ENCODE assay signal across 17 cellular contexts in genomic region chr5:171682801-171683200, GRCh38.
DNase-seq lines count a peak whose midpoint lies in the region; ATAC-seq and TF ChIP-seq lines count a peak whose summit lies in the region.
"Had no signal": no experiment of that assay in that cellular context is flagged by ENCODE, and none has a peak within 500 bp of the region (broad histone marks: within the 10 kb centered on the region; RNA-seq: fewer than 3 reads in every experiment).

No MANE protein-coding gene starts in this region.

- no peak overlapping the region for H3K4me2 ChIP-seq in neuronal stem cell (ENCODE audit: insufficient read depth, low read length, poor library complexity, severe bottlenecking)

- H3K9me3 ChIP-seq in right cardiac atrium (ENCODE audit: control insufficient read depth, low read length) (no peaks in the 10 kb centered on the region), neuronal stem cell (replicated peaks in 1 of 2; ENCODE audit: control insufficient read depth in 2 of 2, insufficient read depth in 1 of 2, low read depth in 1 of 2, low read length in 2 of 2) (no peaks in the 10 kb centered on the region)

- H3K4ac ChIP-seq in neuronal stem cell (ENCODE audit: low read length): no peak overlapping the region

- no peak overlapping the region for H3K4me3 ChIP-seq in right cardiac atrium (ENCODE audit: low read length)
- no peak overlapping the region for H3K4me3 ChIP-seq in neuronal stem cell (ENCODE audit: low read length in 2 of 2)
- H3K4me3 ChIP-seq: GM23248 had no signal

- no peak overlapping the region for H3K9ac ChIP-seq in neuronal stem cell (ENCODE audit: low read depth, low read length, poor library complexity)
- H3K9ac ChIP-seq: GM23248 had no signal

- H3K23ac ChIP-seq in neuronal stem cell (ENCODE audit: low read depth, low read length, poor library complexity): no peak overlapping the region

- no peak overlapping the region for H2BK15ac ChIP-seq in neuronal stem cell (ENCODE audit: low read length)

- no peaks in the 10 kb centered on the region for H3K79me1 ChIP-seq in neuronal stem cell (ENCODE audit: low read depth, low read length)

- peaks cover 5% of the 10 kb centered on the region for H3K4me1 ChIP-seq in right cardiac atrium (ENCODE audit: control insufficient read depth, insufficient read depth, low read length)
- no peaks in the 10 kb centered on the region for H3K4me1 ChIP-seq in foreskin keratinocyte
- peaks cover 0 to 6% of the 10 kb centered on the region in 2 donors for H3K4me1 ChIP-seq in neuronal stem cell (ENCODE audit: control insufficient read depth in 2 of 2, insufficient read depth in 1 of 2, low read depth in 1 of 2, low read length in 2 of 2)

- intact Hi-C loops in right cardiac atrium (cut with DNase I): no loop called here
- intact Hi-C loops in cardiac septum (cut with DNase I): no loop called here
- intact Hi-C loops in head of caudate nucleus (cut with DNase I): no loop called here

- H2BK12ac ChIP-seq in neuronal stem cell (ENCODE audit: low read length): no peak overlapping the region

- TF ChIP-seq CTCF in foreskin keratinocyte (conservative IDR thresholded peaks at IDR 0.05): no peak

- H3K27me3 ChIP-seq in right cardiac atrium (ENCODE audit: control insufficient read depth, insufficient read depth): no peaks in the 10 kb centered on the region
- peaks cover 3% of the 10 kb centered on the region for H3K27me3 ChIP-seq in foreskin keratinocyte
- H3K27me3 ChIP-seq in neuronal stem cell (ENCODE audit: control insufficient read depth in 3 of 3, insufficient read depth in 3 of 3, low read depth in 1 of 3, low read length in 3 of 3): peaks cover 0 to 3% (median 0%) of the 10 kb centered on the region in 3 experiments

- H2AFZ ChIP-seq in neuronal stem cell (ENCODE audit: low read length): no peak overlapping the region
- H2AFZ ChIP-seq: GM23248 had no signal

- H2AK5ac ChIP-seq in neuronal stem cell (ENCODE audit: low read depth, low read length): peak overlapping the region; percentile 50

- no peak overlapping the region for H2BK5ac ChIP-seq in neuronal stem cell (ENCODE audit: low read length)

- no peak overlapping the region for H3K14ac ChIP-seq in neuronal stem cell (ENCODE audit: low read length)

- WGBS in right cardiac atrium: 63% methylated on average over 9 of the region's 9 CpGs
- no CpG with 5 or more reads among the region's 9 CpGs for WGBS in neuronal stem cell (ENCODE audit: extremely low coverage in 2 of 2, insufficient read length in 2 of 2, insufficient replicate concordance in 1 of 2), 2 donors

- ATAC-seq in right cardiac atrium: peak; percentile 15 to 38
- ATAC-seq in foreskin keratinocyte: peak; percentile 21

- H3K36me3 ChIP-seq in neuronal stem cell (replicated peaks in 1 of 2; ENCODE audit: control insufficient read depth in 2 of 2, insufficient read depth in 2 of 2, low read length in 2 of 2): no peaks in the 10 kb centered on the region

- H4K8ac ChIP-seq in neuronal stem cell (ENCODE audit: low read depth, low read length): no peak overlapping the region

- no peak overlapping the region for H4K91ac ChIP-seq in neuronal stem cell (ENCODE audit: low read depth, low read length, poor library complexity)

- H3K18ac ChIP-seq in neuronal stem cell (ENCODE audit: low read length): no peak overlapping the region

- DNase-seq in right cardiac atrium (no peak), cardiac septum (ENCODE audit: low spot score) (no peak), foreskin keratinocyte (no peak), neuronal stem cell (ENCODE audit: low spot score) (no peak), NCI-H226 (no peak), head of caudate nucleus (no peak), anterior cingulate cortex (lab: John Stamatoyannopoulos, UW) (no peak)
- DNase-seq: C1 segment of cervical spinal cord; Calu3; CD4-positive, alpha-beta memory T cell; COR-L47; DMS53; DMS79 treated with DMSO at 0.1 percent for 48 hours; GF-D8; GM23248; H7; HCEC 1CT had no signal

- no peak overlapping the region for H2BK120ac ChIP-seq in neuronal stem cell (ENCODE audit: low read depth, low read length)

- H3K27ac ChIP-seq in right cardiac atrium (ENCODE audit: low read length): no peak overlapping the region
- H3K27ac ChIP-seq in foreskin keratinocyte: no peak overlapping the region
- no peak overlapping the region for H3K27ac ChIP-seq in neuronal stem cell (replicated peaks; ENCODE audit: low read length)
- H3K27ac ChIP-seq: GM23248 had no signal
